ENCODE assay signal across 8 cellular contexts in genomic region chr11:43580735-43581369, GRCh38.
DNase-seq lines count a peak whose midpoint lies in the region; ATAC-seq, FAIRE-seq and TF ChIP-seq lines count a peak whose summit lies in the region.

No MANE protein-coding gene starts in this region.

- peaks cover 1% of the 10 kb centered on the region for H3K36me3 Mint-ChIP-seq in activated naive CD8-positive, alpha-beta T cell treated with anti-CD3 and anti-CD28 coated beads, Interleukin-2, amount 10 ng/mL, durations not matched to agents 7 days and 5 days

- H3K9me3 ChIP-seq in right atrium auricular region, result no peaks in the 10 kb centered on the region

- ATAC-seq in Right ventricle myocardium inferior (no peak), GM18870 (IDR thresholded peaks at IDR 0.05; ENCODE audit: unreplicated experiment) (no peak), HG02759 (IDR thresholded peaks at IDR 0.05; ENCODE audit: unreplicated experiment) (no peak)
- no peak for ATAC-seq in activated naive CD8-positive, alpha-beta T cell treated with anti-CD3 and anti-CD28 coated beads, Interleukin-2, amount 10 ng/mL, durations not matched to agents 7 days and 5 days (ENCODE audit: low read depth)

- H3K36me3 ChIP-seq in right atrium auricular region, result no peaks in the 10 kb centered on the region

- H3K4me1 ChIP-seq in right atrium auricular region, result peaks cover 0 to 59% of the 10 kb centered on the region in 2 donors

- peak; percentile 91 for FAIRE-seq in islet of Langerhans (lab: Jason Lieb, UNC)

- H3K9me3 Mint-ChIP-seq in activated naive CD8-positive, alpha-beta T cell treated with anti-CD3 and anti-CD28 coated beads, Interleukin-2, amount 10 ng/mL, durations not matched to agents 7 days and 5 days, result no peaks in the 10 kb centered on the region

- peak overlapping the region; percentile 75 for H3K4me3 Mint-ChIP-seq in activated naive CD8-positive, alpha-beta T cell treated with anti-CD3 and anti-CD28 coated beads, Interleukin-2, amount 10 ng/mL, durations not matched to agents 7 days and 5 days

- peak overlapping the region; percentile 61 for H3K27ac Mint-ChIP-seq in activated naive CD8-positive, alpha-beta T cell treated with anti-CD3 and anti-CD28 coated beads, Interleukin-2, amount 10 ng/mL, durations not matched to agents 7 days and 5 days

- peak overlapping the region; percentile 29 to 37 for H3K4me3 ChIP-seq in right atrium auricular region

- peaks cover 91% of the 10 kb centered on the region for H3K27me3 Mint-ChIP-seq in activated naive CD8-positive, alpha-beta T cell treated with anti-CD3 and anti-CD28 coated beads, Interleukin-2, amount 10 ng/mL, durations not matched to agents 7 days and 5 days

- no peak overlapping the region for H3K27ac ChIP-seq in right atrium auricular region

- intact Hi-C loops in Right ventricle myocardium inferior (cut with DNase I), result no loop called here

- no peak for TF ChIP-seq CTCF in right atrium auricular region (IDR thresholded peaks at IDR 0.05)

- peaks cover 30% of the 10 kb centered on the region for H3K4me1 Mint-ChIP-seq in activated naive CD8-positive, alpha-beta T cell treated with anti-CD3 and anti-CD28 coated beads, Interleukin-2, amount 10 ng/mL, durations not matched to agents 7 days and 5 days

- no peak for DNase-seq in right atrium auricular region (ENCODE audit: low spot score)
- no peak for DNase-seq in Right ventricle myocardium inferior (ENCODE audit: missing footprints)
- no peak for DNase-seq in activated naive CD8-positive, alpha-beta T cell treated with anti-CD3 and anti-CD28 coated beads, Interleukin-2, amount 10 ng/mL, durations not matched to agents 7 days and 5 days
- DNase-seq in NAMALWA (ENCODE audit: low spot score), result no peak
- no peak for DNase-seq in NCI-H1417 (lab: John Stamatoyannopoulos, UW)

- POLR2A ChIA-PET in activated naive CD8-positive, alpha-beta T cell treated with anti-CD3 and anti-CD28 coated beads, Interleukin-2, amount 10 ng/mL, durations not matched to agents 7 days and 5 days (lab: Charles Lee), result no interaction called here

- peaks cover 21 to 35% of the 10 kb centered on the region in 2 donors for H3K27me3 ChIP-seq in right atrium auricular region
